8 cellular contexts compared by ENCODE assay signal in genomic region chr6:133512410-133513016, GRCh38.
A peak's percentile ranks its signal among the peaks of the same experiment; 100 is the strongest.
DNase-seq lines count a peak whose midpoint lies in the region; ATAC-seq, FAIRE-seq and TF ChIP-seq lines count a peak whose summit lies in the region.

No MANE protein-coding gene starts in this region.

- SMC1A ChIA-PET in GM12878 (lab: Charles Lee; ENCODE audit: uncharacterized antibody, unreplicated experiment) = no interaction called here

- no peak overlapping the region for H2AFZ ChIP-seq in GM12878 (ENCODE audit: control insufficient read depth, low read depth, low read length)

- RAD21 ChIA-PET in GM12878 (lab: Charles Lee; ENCODE audit: unreplicated experiment) = no interaction called here

- H3K9ac ChIP-seq in GM12878 (ENCODE audit: control insufficient read depth, insufficient read depth, low read length) = no peak overlapping the region

- H3K9me3 ChIP-seq in GM12878 (replicated peaks; ENCODE audit: control insufficient read depth, insufficient read depth, low read length) = no peaks in the 10 kb centered on the region

- peak; percentile 75 for TF ChIP-seq RAD21 in GM12878 (IDR thresholded peaks at IDR 0.05; ENCODE audit: insufficient read depth, low read depth, low read length)

- no peaks in the 10 kb centered on the region for H3K27me3 ChIP-seq in GM12878 (replicated peaks in 1 of 2; ENCODE audit: control insufficient read depth in 2 of 2, insufficient read depth in 2 of 2, low read length in 1 of 2)

- BruUV-seq in GM12878 (replicated peaks; lab: Mats Ljungman, UMichigan) = no TSS peak

- no peak overlapping the region for H3K4me2 ChIP-seq in GM12878 (ENCODE audit: control insufficient read depth, insufficient read depth)

- WGBS in GM12878 (ENCODE audit: insufficient coverage, insufficient replicate concordance, low lambda C conversion rate, missing lambda C conversion rate) = 0% methylated on average over 4 of the region's 4 CpGs

- TF ChIP-seq EP300 in GM12878 (IDR thresholded peaks at IDR 0.05; ENCODE audit: borderline replicate concordance in 1 of 2, control insufficient read depth in 1 of 2, low read depth in 2 of 2, low read length in 2 of 2) = no peak

- ATAC-seq in GM21529 (IDR thresholded peaks at IDR 0.05; ENCODE audit: unreplicated experiment) (peak; percentile 45), GM12878 (peak; percentile 60), HG02763 (IDR thresholded peaks at IDR 0.05; ENCODE audit: unreplicated experiment) (no peak), GM18517 (IDR thresholded peaks at IDR 0.05; ENCODE audit: unreplicated experiment) (no peak)

- intact Hi-C loops in GM12878 (cut with micrococcal nuclease; ENCODE audit: unreplicated experiment) = loop anchor here (2.0 to 10.0 kb wide), 4 partner anchors 228 to 682 kb away; no protein-coding TSS in a partner anchor

- H3K79me2 ChIP-seq in GM12878 (ENCODE audit: control insufficient read depth, insufficient read depth, low read length) = no peaks in the 10 kb centered on the region

- FAIRE-seq in GM12878 (lab: Jason Lieb, UNC) = peak; percentile 81

- DNase-seq in NCI-H526 treated with DMSO at 0.1 percent for 48 hours (lab: John Stamatoyannopoulos, UW) (peak; percentile 26), GM12878 (ENCODE audit: low read depth, low spot score) (no peak), iPS-NIHi7 (ENCODE audit: extremely low spot score) (peak; percentile 48)
- peak; percentile 4 to 10 for DNase-seq in stimulated activated CD4-positive, alpha-beta T cell treated with anti-CD3 and anti-CD28 coated beads, Interleukin-2, amount 100 ng/mL, for 48 hours

- peak; percentile 71 for TF ChIP-seq CTCF in C4-2B (conservative IDR thresholded peaks at IDR 0.05)
- peak; percentile 39 to 66 (median 51); a peak in 5 of 6 replicates for TF ChIP-seq CTCF in GM12878 (IDR thresholded peaks at IDR 0.05 in 2 of 3, conservative IDR thresholded peaks at IDR 0.05 in 1 of 3; ENCODE audit: control insufficient read depth in 2 of 3, extremely low read depth in 1 of 3, insufficient read depth in 1 of 3, low read depth in 3 of 3, low read length in 3 of 3)

- in situ Hi-C loops in GM12878 (cut with MboI) = loop anchor here (10.0 kb wide), 2 partner anchors 548 to 678 kb away; no protein-coding TSS in a partner anchor

- H3K4me3 ChIP-seq in GM12878 = no peak overlapping the region

- no peaks in the 10 kb centered on the region for H4K20me1 ChIP-seq in GM12878 (ENCODE audit: control insufficient read depth, insufficient read depth)

- no peaks in the 10 kb centered on the region for H3K4me1 ChIP-seq in GM12878 (ENCODE audit: control insufficient read depth, insufficient read depth, low read length)

- no peaks in the 10 kb centered on the region for H3K36me3 ChIP-seq in GM12878 (ENCODE audit: control insufficient read depth in 2 of 2, insufficient read depth in 2 of 2, low read length in 1 of 2)

- POLR2A ChIA-PET in GM12878 (lab: Charles Lee) = no interaction called here

- H3K27ac ChIP-seq in C4-2B (no peak overlapping the region), GM12878 (ENCODE audit: control insufficient read depth, insufficient read depth) (no peak overlapping the region)

- no peak for TF ChIP-seq POLR2A in GM12878 (IDR thresholded peaks at IDR 0.05; ENCODE audit: low read depth, low read length)

- CTCF ChIA-PET in GM12878 (lab: Yijun Ruan, JAX) = interaction anchor here (0.5 kb wide), 1 partner anchor 1127 kb away, joined by 3 read pairs; no protein-coding TSS in a partner anchor

TF ChIP-seq in GM12878, 131 proteins besides CTCF, POLR2A, EP300 and RAD21:
- TF ChIP-seq SMC3 (IDR thresholded peaks at IDR 0.05; ENCODE audit: borderline replicate concordance, low read length) (peak; percentile 50; the same call in 1 of the 2 replicates), ESRRA (IDR thresholded peaks at IDR 0.05; ENCODE audit: low read length) (no peak), ZNF24 (IDR thresholded peaks at IDR 0.05) (no peak), YY1 (IDR thresholded peaks at IDR 0.05; ENCODE audit: low read depth, low read length) (peak; percentile 37; the same call in 1 of the 2 replicates)

Comparison
In these comparisons a context has a peak if more than half of its experiments do, and no peak if none do; other contexts are left out.
1. ATAC-seq: peak in GM21529 (single experiment) and GM12878 (single experiment); none in HG02763 (single experiment) and GM18517 (single experiment).